In the genomic region with DNA sequence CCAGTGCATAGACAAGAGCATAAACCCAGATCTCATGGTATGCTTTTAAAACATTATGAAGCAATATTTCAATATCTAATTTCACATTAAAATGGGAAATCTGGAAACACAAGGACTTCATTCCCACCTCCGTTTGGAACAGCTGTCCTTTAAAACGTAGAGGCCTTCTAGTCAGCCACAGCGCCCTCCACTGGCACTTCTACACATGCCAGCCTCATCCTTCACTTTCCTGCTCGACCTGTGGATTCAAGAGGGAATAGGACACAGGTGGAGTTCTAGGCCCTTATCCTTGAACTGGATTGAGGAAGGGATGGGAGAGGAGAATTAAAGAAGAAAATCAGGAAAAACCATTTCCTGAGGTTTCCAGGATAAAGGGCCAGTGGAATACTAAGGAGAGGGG, we compare ENCODE assay signal across 8 cellular contexts.
DNase-seq lines count a peak whose midpoint lies in the region; ATAC-seq, FAIRE-seq and TF ChIP-seq lines count a peak whose summit lies in the region.

No MANE protein-coding gene starts in this region.

- H3K4me3 ChIP-seq in HEK293 (ENCODE audit: low read depth, low read length) (no peak overlapping the region), astrocyte (ENCODE audit: insufficient read depth, low read depth, low read length) (no peak overlapping the region), MG63 (no peak overlapping the region), adrenal gland (no peak overlapping the region)
- peak overlapping the region; percentile 46 for H3K4me3 ChIP-seq in naive thymus-derived CD4-positive, alpha-beta T cell (ENCODE audit: low read length)

- H3K27me3 Mint-ChIP-seq in astrocyte (ENCODE audit: low read depth, unreplicated experiment) = no peaks in the 10 kb centered on the region
- no peaks in the 10 kb centered on the region for H3K27me3 Mint-ChIP-seq in naive thymus-derived CD4-positive, alpha-beta T cell

- H3K4me2 ChIP-seq in astrocyte (ENCODE audit: low read length) = no peak overlapping the region

- CTCF ChIA-PET in HEK293 (lab: Yijun Ruan, JAX) = interaction anchor here (0.5 to 5.6 kb wide), 19 partner anchors 8 to 1465 kb away, joined by 3 to 41 read pairs (median 4); no protein-coding TSS in a partner anchor
- CTCF ChIA-PET in naive thymus-derived CD4-positive, alpha-beta T cell (lab: Charles Lee) = interaction anchor here (0.6 to 1.7 kb wide), 3 partner anchors 31 to 1502 kb away, joined by 3 to 6 read pairs (median 5); no protein-coding TSS in a partner anchor

- no peak overlapping the region for H3K9ac ChIP-seq in astrocyte (ENCODE audit: low read length)

- H3K27ac ChIP-seq in HEK293 (ENCODE audit: extremely low read depth, low read depth, low read length) (no peak overlapping the region), astrocyte (ENCODE audit: low read depth, low read length) (no peak overlapping the region), adrenal gland (no peak overlapping the region)
- peak overlapping the region; percentile 67 for H3K27ac ChIP-seq in naive thymus-derived CD4-positive, alpha-beta T cell (ENCODE audit: low read depth, low read length)

- H3K4me1 ChIP-seq in HEK293 (ENCODE audit: control insufficient read depth, insufficient read depth, low read length) (no peaks in the 10 kb centered on the region), astrocyte (ENCODE audit: insufficient read depth, low read length) (no peaks in the 10 kb centered on the region), adrenal gland (replicated peaks in 1 of 2) (no peaks in the 10 kb centered on the region)
- H3K4me1 ChIP-seq in naive thymus-derived CD4-positive, alpha-beta T cell (ENCODE audit: control insufficient read depth in 2 of 2, insufficient read depth in 2 of 2, low read length in 2 of 2) = peaks cover 23 to 38% of the 10 kb centered on the region in 2 donors

- no peaks in the 10 kb centered on the region for H4K20me1 ChIP-seq in astrocyte (ENCODE audit: insufficient read depth, low read length)

- peaks cover 5% of the 10 kb centered on the region for H3K4me1 Mint-ChIP-seq in astrocyte (ENCODE audit: low read depth, unreplicated experiment)
- peaks cover 34 to 84% (median 72%) of the 10 kb centered on the region in 7 donors for H3K4me1 Mint-ChIP-seq in naive thymus-derived CD4-positive, alpha-beta T cell

- peaks cover 2% of the 10 kb centered on the region for H3K79me2 ChIP-seq in astrocyte (ENCODE audit: insufficient read depth, low read length)

- H3K36me3 ChIP-seq in HEK293 (ENCODE audit: control insufficient read depth in 2 of 2, insufficient read depth in 1 of 2, low read length in 2 of 2) (no peaks in the 10 kb centered on the region), astrocyte (ENCODE audit: insufficient read depth, low read length) (no peaks in the 10 kb centered on the region), MG63 (no peaks in the 10 kb centered on the region), adrenal gland (replicated peaks in 1 of 2) (no peaks in the 10 kb centered on the region)
- no peaks in the 10 kb centered on the region for H3K36me3 ChIP-seq in naive thymus-derived CD4-positive, alpha-beta T cell (ENCODE audit: control insufficient read depth in 2 of 3, insufficient read depth in 3 of 3, low read length in 3 of 3)

- ATAC-seq in naive thymus-derived CD4-positive, alpha-beta T cell = no peak
- ATAC-seq in HG03108 (IDR thresholded peaks at IDR 0.05; ENCODE audit: unreplicated experiment) = no peak

- no peak overlapping the region for H3K4me3 Mint-ChIP-seq in astrocyte (ENCODE audit: unreplicated experiment)
- H3K4me3 Mint-ChIP-seq in naive thymus-derived CD4-positive, alpha-beta T cell = peak overlapping the region; percentile 35 to 86 (median 78)

- no peak overlapping the region for H2AFZ ChIP-seq in astrocyte (ENCODE audit: low read depth, low read length)

- POLR2A ChIA-PET in HEK293 (lab: Yijun Ruan, JAX) = no interaction called here
- POLR2A ChIA-PET in naive thymus-derived CD4-positive, alpha-beta T cell (lab: Charles Lee) = no interaction called here

- H3K9me3 Mint-ChIP-seq in astrocyte (ENCODE audit: unreplicated experiment) = no peaks in the 10 kb centered on the region
- peaks cover 0 to 3% (median 0%) of the 10 kb centered on the region in 11 donors for H3K9me3 Mint-ChIP-seq in naive thymus-derived CD4-positive, alpha-beta T cell

- H3K27ac Mint-ChIP-seq in astrocyte (ENCODE audit: unreplicated experiment) = no peak overlapping the region
- H3K27ac Mint-ChIP-seq in naive thymus-derived CD4-positive, alpha-beta T cell = peak overlapping the region; percentile 79 to 96 (median 92)

- H3K9me3 ChIP-seq in HEK293 (ENCODE audit: control insufficient read depth, insufficient read depth, low read depth, low read length) = no peaks in the 10 kb centered on the region
- H3K9me3 ChIP-seq in astrocyte (ENCODE audit: insufficient read depth, low read depth, low read length) = no peaks in the 10 kb centered on the region
- no peaks in the 10 kb centered on the region for H3K9me3 ChIP-seq in naive thymus-derived CD4-positive, alpha-beta T cell (ENCODE audit: control insufficient read depth in 2 of 3, low read length in 3 of 3)
- H3K9me3 ChIP-seq in MG63 = no peaks in the 10 kb centered on the region
- H3K9me3 ChIP-seq in adrenal gland (replicated peaks in 1 of 3) = no peaks in the 10 kb centered on the region

- no peaks in the 10 kb centered on the region for H3K36me3 Mint-ChIP-seq in astrocyte (ENCODE audit: low read depth, unreplicated experiment)
- H3K36me3 Mint-ChIP-seq in naive thymus-derived CD4-positive, alpha-beta T cell = peaks cover 0 to 7% (median 0%) of the 10 kb centered on the region in 5 donors

- DNase-seq in COLO829 (ENCODE audit: low spot score) = peak; percentile 53
- DNase-seq in astrocyte (ENCODE audit: low read depth) = no peak
- no peak for DNase-seq in naive thymus-derived CD4-positive, alpha-beta T cell
- DNase-seq in MG63 = no peak
- no peak for DNase-seq in EL
- no peak for DNase-seq in adrenal gland

- no peak for TF ChIP-seq CTCF in HEK293 (tag by site-specific recombination; IDR thresholded peaks at IDR 0.05)
- peak; percentile 38 for TF ChIP-seq CTCF in astrocyte (IDR thresholded peaks at IDR 0.05; ENCODE audit: insufficient read depth, low read depth, low read length)
- no peak for TF ChIP-seq CTCF in adrenal gland (IDR thresholded peaks at IDR 0.05)

- H3K27me3 ChIP-seq in astrocyte (ENCODE audit: insufficient read depth, low read length) (no peaks in the 10 kb centered on the region), MG63 (no peaks in the 10 kb centered on the region), adrenal gland (no peaks in the 10 kb centered on the region)
- H3K27me3 ChIP-seq in naive thymus-derived CD4-positive, alpha-beta T cell (ENCODE audit: control insufficient read depth in 2 of 2, insufficient read depth in 2 of 2, low read length in 2 of 2) = no peaks in the 10 kb centered on the region

- intact Hi-C loops in naive thymus-derived CD4-positive, alpha-beta T cell (cut with micrococcal nuclease) = loop anchor here (1.0 to 5.0 kb wide), 2 partner anchors 32 to 37 kb away; no protein-coding TSS in a partner anchor
- intact Hi-C loops in adrenal gland (cut with DNase I) = no loop called here

- TF ChIP-seq POLR2A in adrenal gland (IDR thresholded peaks at IDR 0.05) = no peak

- no peak for FAIRE-seq in astrocyte (lab: Jason Lieb, UNC)

- WGBS in adrenal gland, 4 donors = 67 to 80% (median 75%) methylated on average over 4 of the region's 4 CpGs

TF ChIP-seq in HEK293, 187 proteins besides CTCF, POLR2A, EP300 and RAD21:
- TF ChIP-seq SCRT1 (tag by site-specific recombination; IDR thresholded peaks at IDR 0.05; ENCODE audit: borderline replicate concordance) (peak; percentile 97), ZNF19 (tag by site-specific recombination; IDR thresholded peaks at IDR 0.05; ENCODE audit: low read depth) (no peak), SCRT2 (tag by site-specific recombination; IDR thresholded peaks at IDR 0.05) (peak; percentile 87)

Comparison
In these comparisons a context has a peak if more than half of its experiments do, and no peak if none do; other contexts are left out.
1. intact Hi-C loops: an anchor here in naive thymus-derived CD4-positive, alpha-beta T cell (1.0 to 5.0 kb wide); none called in adrenal gland.